1 cellular context compared by ENCODE assay signal in genomic region chr2:233384017-233384416, GRCh38.
TF ChIP-seq lines count a peak whose summit lies in the region.

No MANE protein-coding gene starts in this region.

TF ChIP-seq in GM23338, 12 proteins besides CTCF, POLR2A, EP300 and RAD21 (continued from another document):
- no peak for TF ChIP-seq EZH2 (IDR thresholded peaks at IDR 0.05; ENCODE audit: low read depth, unreplicated experiment)
- no peak for TF ChIP-seq JUNB (IDR thresholded peaks at IDR 0.05; ENCODE audit: unreplicated experiment)
- no peak for TF ChIP-seq CREB1 (CRISPR knock-in tag; IDR thresholded peaks at IDR 0.05; ENCODE audit: low read depth)
- TF ChIP-seq, protein P1, sequence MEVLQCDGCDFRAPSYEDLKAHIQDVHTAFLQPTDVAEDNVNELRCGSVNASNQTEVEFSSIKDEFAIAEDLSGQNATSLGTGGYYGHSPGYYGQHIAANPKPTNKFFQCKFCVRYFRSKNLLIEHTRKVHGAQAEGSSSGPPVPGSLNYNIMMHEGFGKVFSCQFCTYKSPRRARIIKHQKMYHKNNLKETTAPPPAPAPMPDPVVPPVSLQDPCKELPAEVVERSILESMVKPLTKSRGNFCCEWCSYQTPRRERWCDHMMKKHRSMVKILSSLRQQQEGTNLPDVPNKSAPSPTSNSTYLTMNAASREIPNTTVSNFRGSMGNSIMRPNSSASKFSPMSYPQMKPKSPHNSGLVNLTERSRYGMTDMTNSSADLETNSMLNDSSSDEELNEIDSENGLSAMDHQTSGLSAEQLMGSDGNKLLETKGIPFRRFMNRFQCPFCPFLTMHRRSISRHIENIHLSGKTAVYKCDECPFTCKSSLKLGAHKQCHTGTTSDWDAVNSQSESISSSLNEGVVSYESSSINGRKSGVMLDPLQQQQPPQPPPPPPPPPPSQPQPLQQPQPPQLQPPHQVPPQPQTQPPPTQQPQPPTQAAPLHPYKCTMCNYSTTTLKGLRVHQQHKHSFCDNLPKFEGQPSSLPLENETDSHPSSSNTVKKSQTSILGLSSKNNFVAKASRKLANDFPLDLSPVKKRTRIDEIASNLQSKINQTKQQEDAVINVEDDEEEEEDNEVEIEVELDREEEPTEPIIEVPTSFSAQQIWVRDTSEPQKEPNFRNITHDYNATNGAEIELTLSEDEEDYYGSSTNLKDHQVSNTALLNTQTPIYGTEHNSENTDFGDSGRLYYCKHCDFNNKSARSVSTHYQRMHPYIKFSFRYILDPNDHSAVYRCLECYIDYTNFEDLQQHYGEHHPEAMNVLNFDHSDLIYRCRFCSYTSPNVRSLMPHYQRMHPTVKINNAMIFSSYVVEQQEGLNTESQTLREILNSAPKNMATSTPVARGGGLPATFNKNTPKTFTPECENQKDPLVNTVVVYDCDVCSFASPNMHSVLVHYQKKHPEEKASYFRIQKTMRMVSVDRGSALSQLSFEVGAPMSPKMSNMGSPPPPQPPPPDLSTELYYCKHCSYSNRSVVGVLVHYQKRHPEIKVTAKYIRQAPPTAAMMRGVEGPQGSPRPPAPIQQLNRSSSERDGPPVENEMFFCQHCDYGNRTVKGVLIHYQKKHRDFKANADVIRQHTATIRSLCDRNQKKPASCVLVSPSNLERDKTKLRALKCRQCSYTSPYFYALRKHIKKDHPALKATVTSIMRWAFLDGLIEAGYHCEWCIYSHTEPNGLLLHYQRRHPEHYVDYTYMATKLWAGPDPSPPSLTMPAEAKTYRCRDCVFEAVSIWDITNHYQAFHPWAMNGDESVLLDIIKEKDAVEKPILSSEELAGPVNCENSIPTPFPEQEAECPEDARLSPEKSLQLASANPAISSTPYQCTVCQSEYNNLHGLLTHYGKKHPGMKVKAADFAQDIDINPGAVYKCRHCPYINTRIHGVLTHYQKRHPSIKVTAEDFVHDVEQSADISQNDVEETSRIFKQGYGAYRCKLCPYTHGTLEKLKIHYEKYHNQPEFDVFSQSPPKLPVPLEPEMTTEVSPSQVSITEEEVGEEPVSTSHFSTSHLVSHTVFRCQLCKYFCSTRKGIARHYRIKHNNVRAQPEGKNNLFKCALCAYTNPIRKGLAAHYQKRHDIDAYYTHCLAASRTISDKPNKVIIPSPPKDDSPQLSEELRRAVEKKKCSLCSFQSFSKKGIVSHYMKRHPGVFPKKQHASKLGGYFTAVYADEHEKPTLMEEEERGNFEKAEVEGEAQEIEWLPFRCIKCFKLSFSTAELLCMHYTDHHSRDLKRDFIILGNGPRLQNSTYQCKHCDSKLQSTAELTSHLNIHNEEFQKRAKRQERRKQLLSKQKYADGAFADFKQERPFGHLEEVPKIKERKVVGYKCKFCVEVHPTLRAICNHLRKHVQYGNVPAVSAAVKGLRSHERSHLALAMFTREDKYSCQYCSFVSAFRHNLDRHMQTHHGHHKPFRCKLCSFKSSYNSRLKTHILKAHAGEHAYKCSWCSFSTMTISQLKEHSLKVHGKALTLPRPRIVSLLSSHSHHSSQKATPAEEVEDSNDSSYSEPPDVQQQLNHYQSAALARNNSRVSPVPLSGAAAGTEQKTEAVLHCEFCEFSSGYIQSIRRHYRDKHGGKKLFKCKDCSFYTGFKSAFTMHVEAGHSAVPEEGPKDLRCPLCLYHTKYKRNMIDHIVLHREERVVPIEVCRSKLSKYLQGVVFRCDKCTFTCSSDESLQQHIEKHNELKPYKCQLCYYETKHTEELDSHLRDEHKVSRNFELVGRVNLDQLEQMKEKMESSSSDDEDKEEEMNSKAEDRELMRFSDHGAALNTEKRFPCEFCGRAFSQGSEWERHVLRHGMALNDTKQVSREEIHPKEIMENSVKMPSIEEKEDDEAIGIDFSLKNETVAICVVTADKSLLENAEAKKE (CRISPR knock-in tag; IDR thresholded peaks at IDR 0.05), result no peak
- no peak for TF ChIP-seq ZNF331 (CRISPR knock-in tag; IDR thresholded peaks at IDR 0.05; ENCODE audit: low read depth)
TF ChIP-seq in GM23338: peak in this region for 0.
